In the genomic region with DNA sequence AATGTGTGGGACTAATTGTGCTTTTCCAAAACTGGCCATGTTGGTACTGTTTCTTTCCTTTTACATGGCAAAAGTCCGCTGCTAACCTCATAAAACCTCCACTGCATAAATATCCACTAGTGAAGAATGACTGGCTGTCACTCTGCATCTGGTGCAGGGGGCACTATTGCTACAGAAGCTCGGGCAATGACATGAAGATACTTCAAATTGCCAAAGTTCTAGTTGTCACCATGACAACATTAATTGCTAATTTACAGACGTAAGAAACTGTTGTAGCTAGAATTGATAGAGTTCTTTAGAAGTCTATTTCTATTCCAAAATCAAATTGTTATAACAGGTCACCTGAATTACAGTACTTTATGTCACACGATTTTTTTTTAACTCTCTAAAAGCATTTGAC, we compare ENCODE assay signal across 8 cellular contexts. TPM values are rescaled to one million over a fixed set of nuclear protein-coding genes. Genes with fewer than 3 reads are reported as not detected.
DNase-seq lines count a peak whose midpoint lies in the region; ATAC-seq and TF ChIP-seq lines count a peak whose summit lies in the region.

No MANE protein-coding gene starts in this region.

- H3K27ac Mint-ChIP-seq in activated CD4-positive, alpha-beta T cell treated with anti-CD3 and anti-CD28 coated beads, Interleukin-2, amount 10 ng/mL, durations not matched to agents 24 days and 14 days = peak overlapping the region; percentile 83
- H3K27ac Mint-ChIP-seq in endodermal cell = no peak overlapping the region

- H3K4me1 ChIP-seq in OCI-LY1 (ENCODE audit: insufficient read depth, low read length, severe bottlenecking) = peaks cover 18% of the 10 kb centered on the region
- H3K4me1 ChIP-seq in endodermal cell (ENCODE audit: control insufficient read depth, insufficient read depth, low read length) = no peaks in the 10 kb centered on the region
- peaks cover 3% of the 10 kb centered on the region for H3K4me1 ChIP-seq in smooth muscle cell (ENCODE audit: low read depth)

- no peak for DNase-seq in activated CD4-positive, alpha-beta T cell treated with anti-CD3 and anti-CD28 coated beads, Interleukin-2, amount 10 ng/mL, durations not matched to agents 24 days and 14 days
- DNase-seq in activated CD4-positive, alpha-beta T cell treated with anti-CD3 and anti-CD28 coated beads for 1 hour = no peak
- no peak for DNase-seq in endodermal cell
- no peak for DNase-seq in smooth muscle cell (lab: John Stamatoyannopoulos, UW; ENCODE audit: unreplicated experiment)
- DNase-seq in 8988T = no peak
- no peak for DNase-seq in mesenteric fat pad (ENCODE audit: low spot score)
- no peak for DNase-seq in omental fat pad (ENCODE audit: low spot score)

- H3K9me3 ChIP-seq in OCI-LY1 (ENCODE audit: low read length) (no peaks in the 10 kb centered on the region), endodermal cell (ENCODE audit: control insufficient read depth, low read length) (no peaks in the 10 kb centered on the region), smooth muscle cell (replicated peaks; ENCODE audit: low read depth) (no peaks in the 10 kb centered on the region)

- H2AFZ ChIP-seq in OCI-LY1 (ENCODE audit: low read length) (no peak overlapping the region; the same call in 1 of the 2 replicates), smooth muscle cell (ENCODE audit: low read depth) (peak overlapping the region; percentile 99)

- no peaks in the 10 kb centered on the region; the same call in 1 of the 2 replicates for H3K36me3 ChIP-seq in OCI-LY1 (ENCODE audit: insufficient read depth, low read length)
- peaks cover 17% of the 10 kb centered on the region for H3K36me3 ChIP-seq in endodermal cell (ENCODE audit: control insufficient read depth, insufficient read depth, low read length)
- H3K36me3 ChIP-seq in smooth muscle cell (ENCODE audit: low read depth) = no peaks in the 10 kb centered on the region

- no peaks in the 10 kb centered on the region for H3K9me2 ChIP-seq in OCI-LY1 (ENCODE audit: low read depth, low read length)

- H3K4me2 ChIP-seq in OCI-LY1 (ENCODE audit: low read length) (peak overlapping the region; percentile 93), smooth muscle cell (peak overlapping the region; percentile 85)

- 66 to 80% methylated on average over 1 to 2 of the region's 4 CpGs for WGBS in endodermal cell (ENCODE audit: insufficient coverage in 1 of 2, insufficient read length in 1 of 2), 2 experiments
- WGBS in smooth muscle cell (ENCODE audit: low lambda C conversion rate) = 51% methylated on average over 4 of the region's 4 CpGs

- peak overlapping the region; percentile 84 for H3K4me3 Mint-ChIP-seq in activated CD4-positive, alpha-beta T cell treated with anti-CD3 and anti-CD28 coated beads, Interleukin-2, amount 10 ng/mL, durations not matched to agents 24 days and 14 days
- H3K4me3 Mint-ChIP-seq in endodermal cell = peak overlapping the region; percentile 78

- H3K27ac ChIP-seq in OCI-LY1 (ENCODE audit: low read depth, low read length, poor library complexity, severe bottlenecking) (no peak overlapping the region), endodermal cell (ENCODE audit: low read depth, low read length) (no peak overlapping the region), smooth muscle cell (ENCODE audit: low read depth) (peak overlapping the region; percentile 81)

- intact Hi-C loops in activated CD4-positive, alpha-beta T cell treated with anti-CD3 and anti-CD28 coated beads, Interleukin-2, amount 10 ng/mL, durations not matched to agents 24 days and 14 days (cut with micrococcal nuclease) = loop anchor here (5.0 kb wide), 1 partner anchor 39 kb away; a partner anchor contains a TSS

- H3K27me3 ChIP-seq in OCI-LY1 (ENCODE audit: insufficient read depth, low read length) = no peaks in the 10 kb centered on the region
- H3K27me3 ChIP-seq in endodermal cell (ENCODE audit: control insufficient read depth, insufficient read depth, low read length, poor library complexity, severe bottlenecking) = peaks cover 5% of the 10 kb centered on the region
- H3K27me3 ChIP-seq in smooth muscle cell (ENCODE audit: low read depth) = no peaks in the 10 kb centered on the region

- H3K79me2 ChIP-seq in OCI-LY1 (ENCODE audit: insufficient read depth, low read length) (no peaks in the 10 kb centered on the region), smooth muscle cell (ENCODE audit: low read depth) (no peaks in the 10 kb centered on the region)

- TF ChIP-seq CTCF in OCI-LY1 (IDR thresholded peaks at IDR 0.05; ENCODE audit: low read length) (peak; percentile 54), endodermal cell (conservative IDR thresholded peaks at IDR 0.05) (no peak), smooth muscle cell (IDR thresholded peaks at IDR 0.05; ENCODE audit: borderline replicate concordance, insufficient read depth, poor library complexity, severe bottlenecking) (no peak), omental fat pad (IDR thresholded peaks at IDR 0.05) (no peak)

- H4K20me1 ChIP-seq in OCI-LY1 (ENCODE audit: insufficient read depth, low read length) (no peaks in the 10 kb centered on the region), smooth muscle cell (ENCODE audit: low read depth) (no peaks in the 10 kb centered on the region)

- peaks cover 6% of the 10 kb centered on the region for H3K36me3 Mint-ChIP-seq in activated CD4-positive, alpha-beta T cell treated with anti-CD3 and anti-CD28 coated beads, Interleukin-2, amount 10 ng/mL, durations not matched to agents 24 days and 14 days (ENCODE audit: low read depth)
- peaks cover 11% of the 10 kb centered on the region for H3K36me3 Mint-ChIP-seq in endodermal cell (ENCODE audit: low read depth)

- H3K9ac ChIP-seq in OCI-LY1 (ENCODE audit: low read length) (no peak overlapping the region), endodermal cell (ENCODE audit: extremely low read depth, low read length, poor library complexity, severe bottlenecking) (peak overlapping the region; percentile 94), smooth muscle cell (ENCODE audit: low read depth) (peak overlapping the region; percentile 92)

- no peak for ATAC-seq in omental fat pad (ENCODE audit: low FRiP score)

- H3K27me3 Mint-ChIP-seq in activated CD4-positive, alpha-beta T cell treated with anti-CD3 and anti-CD28 coated beads, Interleukin-2, amount 10 ng/mL, durations not matched to agents 24 days and 14 days = peaks cover 26% of the 10 kb centered on the region
- peaks cover 17% of the 10 kb centered on the region for H3K27me3 Mint-ChIP-seq in endodermal cell (ENCODE audit: insufficient read depth)

- H3K4me3 ChIP-seq in OCI-LY1 (ENCODE audit: low read depth, low read length, poor library complexity, severe bottlenecking) = peak overlapping the region; percentile 69
- H3K4me3 ChIP-seq in endodermal cell (ENCODE audit: low read length) = peak overlapping the region; percentile 98
- H3K4me3 ChIP-seq in smooth muscle cell = peak overlapping the region; percentile 83

- peaks cover 9% of the 10 kb centered on the region for H3K9me3 Mint-ChIP-seq in activated CD4-positive, alpha-beta T cell treated with anti-CD3 and anti-CD28 coated beads, Interleukin-2, amount 10 ng/mL, durations not matched to agents 24 days and 14 days
- peaks cover 10% of the 10 kb centered on the region for H3K9me3 Mint-ChIP-seq in endodermal cell

- H3F3A ChIP-seq in OCI-LY1 (ENCODE audit: insufficient read depth, low read length) (no peaks in the 10 kb centered on the region), smooth muscle cell (ENCODE audit: low read depth) (peaks cover 3% of the 10 kb centered on the region)

- H3K4me1 Mint-ChIP-seq in activated CD4-positive, alpha-beta T cell treated with anti-CD3 and anti-CD28 coated beads, Interleukin-2, amount 10 ng/mL, durations not matched to agents 24 days and 14 days = peaks cover 14% of the 10 kb centered on the region
- H3K4me1 Mint-ChIP-seq in endodermal cell = no peaks in the 10 kb centered on the region

RNA-seq across cellular contexts. Expression of a gene that starts 0.9 kb away (rescaled TPM):
- total RNA-seq in activated CD4-positive, alpha-beta T cell treated with anti-CD3 and anti-CD28 coated beads, Interleukin-2, amount 10 ng/mL, durations not matched to agents 24 days and 14 days = not detected in 2 replicates
- 1 to 10 TPM in 1 of 2 donors, under 1 TPM in 1; 0.70 to 1.9 TPM for total RNA-seq in endodermal cell
- 1.2 TPM for polyA plus RNA-seq in endodermal cell (2013, experiment 1 of 2)
- polyA plus RNA-seq in endodermal cell (2013, experiment 2 of 2) = 1.7 TPM
- total RNA-seq in smooth muscle cell = 0.13 and 0.45 TPM in 2 replicates
- polyA plus RNA-seq in smooth muscle cell = not detected in 2 replicates
- total RNA-seq in mesenteric fat pad = not detected
- under 1 TPM in 2 of 4 donors, not detected in 2; 0.24 to 0.46 TPM for total RNA-seq in omental fat pad

RNA-seq across cellular contexts. Expression of a gene that starts 0.9 kb away (rescaled TPM):
- 3.0 and 3.2 TPM in 2 replicates for total RNA-seq in activated CD4-positive, alpha-beta T cell treated with anti-CD3 and anti-CD28 coated beads, Interleukin-2, amount 10 ng/mL, durations not matched to agents 24 days and 14 days
- total RNA-seq in endodermal cell (1 to 10 TPM; 6.3 to 7.3 TPM), smooth muscle cell (0.45 and 1.4 TPM in 2 replicates), mesenteric fat pad (9.9 TPM), omental fat pad (10 to 100 TPM in 3 of 4 donors, 1 to 10 TPM in 1; 2.0 to 27.7 (median 12.5) TPM)
- polyA plus RNA-seq in endodermal cell (2013, experiment 1 of 2) = 6.6 TPM
- polyA plus RNA-seq in endodermal cell (2013, experiment 2 of 2) = 6.5 TPM
- 0.74 and 0.86 TPM in 2 replicates for polyA plus RNA-seq in smooth muscle cell

RNA-seq across cellular contexts. Expression of a gene that starts 40.3 kb away (rescaled TPM):
- total RNA-seq in activated CD4-positive, alpha-beta T cell treated with anti-CD3 and anti-CD28 coated beads, Interleukin-2, amount 10 ng/mL, durations not matched to agents 24 days and 14 days = 8.6 and 9.1 TPM in 2 replicates
- total RNA-seq in endodermal cell (10 to 100 TPM; 43.4 to 61.9 TPM), smooth muscle cell (1.1 and 2.9 TPM in 2 replicates), mesenteric fat pad (3.1 TPM), omental fat pad (10 to 100 TPM in 1 of 4 donors, 1 to 10 TPM in 3; 6.4 to 13.1 (median 8.2) TPM)
- 53.5 TPM for polyA plus RNA-seq in endodermal cell (2013, experiment 1 of 2)
- polyA plus RNA-seq in endodermal cell (2013, experiment 2 of 2) = 51.0 TPM
- 1.2 and 2.3 TPM in 2 replicates for polyA plus RNA-seq in smooth muscle cell
